Comparison of ENCODE assay signal across 13 cellular contexts in genomic region chr3:33911525-33912322, GRCh38.
A peak's percentile ranks its signal among the peaks of the same experiment; 100 is the strongest.
DNase-seq lines count a peak whose midpoint lies in the region; ATAC-seq and TF ChIP-seq lines count a peak whose summit lies in the region.
"Had no signal": no experiment of that assay in that cellular context is flagged by ENCODE, and none has a peak within 500 bp of the region (broad histone marks: within the 10 kb centered on the region; RNA-seq: fewer than 3 reads in every experiment).

No MANE protein-coding gene starts in this region.

- H3K27ac Mint-ChIP-seq in naive thymus-derived CD8-positive, alpha-beta T cell: no peak overlapping the region

- H3K36me3 Mint-ChIP-seq in naive thymus-derived CD8-positive, alpha-beta T cell: no peaks in the 10 kb centered on the region

- H3K27ac ChIP-seq in brain microvascular endothelial cell (no peak overlapping the region), parathyroid adenoma (no peak overlapping the region)
- H3K27ac ChIP-seq: SJSA1 had no signal

- H3K27me3 Mint-ChIP-seq in naive thymus-derived CD8-positive, alpha-beta T cell: peaks cover 0 to 7% (median 0%) of the 10 kb centered on the region in 5 donors

- no peaks in the 10 kb centered on the region for H3K4me1 Mint-ChIP-seq in naive thymus-derived CD8-positive, alpha-beta T cell

- peaks cover 4% of the 10 kb centered on the region for H3K4me1 ChIP-seq in parathyroid adenoma

- H3K79me2 ChIP-seq in parathyroid adenoma: no peaks in the 10 kb centered on the region

- H3K9me3 ChIP-seq in parathyroid adenoma (ENCODE audit: control insufficient read depth, low read length): no peaks in the 10 kb centered on the region
- H3K9me3 ChIP-seq: SJSA1 had no signal

- H3K9ac ChIP-seq in parathyroid adenoma: no peak overlapping the region

- no peaks in the 10 kb centered on the region for H3K36me3 ChIP-seq in brain microvascular endothelial cell (replicated peaks)
- no peaks in the 10 kb centered on the region for H3K36me3 ChIP-seq in parathyroid adenoma (ENCODE audit: control insufficient read depth, insufficient read depth, low read length)
- H3K36me3 ChIP-seq: SJSA1 had no signal

- H3K27me3 ChIP-seq in brain microvascular endothelial cell (replicated peaks) (no peaks in the 10 kb centered on the region), parathyroid adenoma (ENCODE audit: control insufficient read depth, insufficient read depth, low read length) (no peaks in the 10 kb centered on the region)
- H3K27me3 ChIP-seq: SJSA1 had no signal

- TF ChIP-seq CTCF in brain microvascular endothelial cell (IDR thresholded peaks at IDR 0.05; ENCODE audit: low read depth, low read length, missing control alignments) (no peak), parathyroid adenoma (IDR thresholded peaks at IDR 0.05) (no peak)

- ATAC-seq in HG03378 (IDR thresholded peaks at IDR 0.05; ENCODE audit: unreplicated experiment): no peak
- no peak for ATAC-seq in naive thymus-derived CD8-positive, alpha-beta T cell

- peak overlapping the region; percentile 40 for H2AFZ ChIP-seq in parathyroid adenoma

- POLR2A ChIA-PET in naive thymus-derived CD8-positive, alpha-beta T cell (lab: Charles Lee): no interaction called here

- H3K9me3 Mint-ChIP-seq in naive thymus-derived CD8-positive, alpha-beta T cell: no peaks in the 10 kb centered on the region
- H3K9me3 Mint-ChIP-seq: neural crest cell had no signal

- peak; percentile 42 for DNase-seq in GM04503 (ENCODE audit: low read depth)
- peak; percentile 50 for DNase-seq in NOMO-1 treated with dmso at 0.1 percent for 144 hours (lab: John Stamatoyannopoulos, UW; ENCODE audit: unreplicated experiment)
- peak; percentile 52 for DNase-seq in brain microvascular endothelial cell
- no peak for DNase-seq in NAMALWA (ENCODE audit: low spot score)
- no peak for DNase-seq in activated T-cell treated with anti-CD3 and anti-CD28 coated beads, Interleukin-2, amount 50 U/mL, for 1 hour
- no peak for DNase-seq in naive thymus-derived CD8-positive, alpha-beta T cell
- DNase-seq: activated CD4-positive, alpha-beta T cell treated with anti-CD3 and anti-CD28 coated beads, Interleukin-2, amount 50 U/mL, for 4 hours; anterior cingulate cortex; substantia nigra had no signal

- H3K4me3 Mint-ChIP-seq in naive thymus-derived CD8-positive, alpha-beta T cell: no peak overlapping the region
- H3K4me3 Mint-ChIP-seq: neural crest cell had no signal

- no peak overlapping the region for H3K4me2 ChIP-seq in parathyroid adenoma (ENCODE audit: low read length)

- H3K4me3 ChIP-seq in brain microvascular endothelial cell (ENCODE audit: low read depth, low read length) (no peak overlapping the region), parathyroid adenoma (ENCODE audit: low read depth, low read length) (no peak overlapping the region)
- H3K4me3 ChIP-seq: SJSA1 had no signal

- in situ Hi-C loops in brain microvascular endothelial cell (cut with HindIII; ENCODE audit: low pct_ligation_motif_present, low sequenced_read_pairs): no loop called here

Comparison
In these comparisons a context has a peak if more than half of its experiments do, and no peak if none do; other contexts are left out.
1. DNase-seq: peak in GM04503 (single experiment), NOMO-1 treated with dmso at 0.1 percent for 144 hours (single experiment) and brain microvascular endothelial cell (single experiment); none in NAMALWA (single experiment), activated T-cell treated with anti-CD3 and anti-CD28 coated beads, Interleukin-2, amount 50 U/mL, for 1 hour (single experiment) and naive thymus-derived CD8-positive, alpha-beta T cell (0 of 10).